ENCODE assay signal across 1 cellular context in genomic region chr5:135135530-135136201, GRCh38.
TF ChIP-seq lines count a peak whose summit lies in the region.

No MANE protein-coding gene starts in this region.

TF ChIP-seq in K562, 482 proteins besides CTCF, POLR2A, EP300 and RAD21 (continued from another document):
- TF ChIP-seq HOMEZ (CRISPR knock-in tag; IDR thresholded peaks at IDR 0.05) (no peak), MEF2D (tag; conservative IDR thresholded peaks at IDR 0.05; ENCODE audit: low read depth) (no peak), RBM15 (IDR thresholded peaks at IDR 0.05; ENCODE audit: insufficient read depth, low read length) (no peak), PHF8 (IDR thresholded peaks at IDR 0.05; ENCODE audit: borderline replicate concordance, low read length) (no peak), ZNF512 (tag; IDR thresholded peaks at IDR 0.05) (no peak), ZNF444 (CRISPR knock-in tag; IDR thresholded peaks at IDR 0.05) (no peak), CCAR2 (IDR thresholded peaks at IDR 0.05; ENCODE audit: low read depth, low read length) (no peak), ZNF436 (CRISPR knock-in tag; IDR thresholded peaks at IDR 0.05) (no peak), HNRNPH1 (optimal IDR thresholded peaks at IDR 0.05; ENCODE audit: low read depth, low read length) (no peak), KHSRP (IDR thresholded peaks at IDR 0.05) (no peak), TAF15 (IDR thresholded peaks at IDR 0.05; ENCODE audit: low read depth, low read length) (no peak), HDAC2 (IDR thresholded peaks at IDR 0.05) (no peak; the same call in 1 of the 2 replicates), ZNF318 (IDR thresholded peaks at IDR 0.05; ENCODE audit: borderline replicate concordance in 1 of 2, low read depth in 1 of 2) (no peak), ZBTB2 (IDR thresholded peaks at IDR 0.05) (no peak), ZNF764 (CRISPR knock-in tag; IDR thresholded peaks at IDR 0.05; ENCODE audit: low read depth) (no peak), ARID3B (CRISPR knock-in tag; IDR thresholded peaks at IDR 0.05; ENCODE audit: borderline replicate concordance) (no peak), ZSCAN29 (IDR thresholded peaks at IDR 0.05) (no peak), TRIM24 (IDR thresholded peaks at IDR 0.05) (peak; percentile 13 to 68; a peak in 2 of 4 replicates)
